Comparison of ENCODE assay signal across 22 cellular contexts in the genomic region with DNA sequence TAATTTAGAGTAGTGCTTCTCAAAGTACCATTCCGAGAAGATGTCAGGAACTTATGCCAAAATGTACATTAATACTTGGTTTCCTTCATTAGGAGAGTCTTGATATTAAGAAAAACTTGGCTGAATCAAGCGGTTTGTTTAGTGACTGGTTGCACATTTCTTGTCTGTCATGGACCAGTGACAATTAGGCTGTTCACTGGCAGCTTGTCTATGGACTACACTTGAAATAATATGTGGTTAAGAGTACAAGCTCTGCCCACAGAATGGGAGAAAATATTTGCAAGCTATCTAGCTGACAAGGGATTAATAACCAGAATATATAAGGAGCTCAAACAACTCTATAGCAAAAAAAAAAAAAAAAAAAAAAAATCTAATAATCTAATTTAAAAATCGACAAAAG.
"Had no signal": no experiment of that assay in that cellular context is flagged by ENCODE, and none has a peak within 500 bp of the region (broad histone marks: within the 10 kb centered on the region; RNA-seq: fewer than 3 reads in every experiment).

No MANE protein-coding gene starts in this region.

- DNase-seq: activated CD4-positive, alpha-beta memory T cell treated with anti-CD3 and anti-CD28 coated beads, Interleukin-2, amount 10 ng/mL, durations not matched to agents 7 days and 5 days; activated CD4-positive, alpha-beta T cell treated with anti-CD3 and anti-CD28 coated beads, Interleukin-2, amount 10 ng/mL, durations not matched to agents 7 days and 5 days; activated CD4-positive, CD25-positive, alpha-beta regulatory T cell; activated gamma-delta T cell treated with Interleukin-2 at 50 U/mL for 16 hours; activated naive CD4-positive, alpha-beta T cell treated with anti-CD3 and anti-CD28 coated beads, Interleukin-2, amount 10 ng/mL, durations not matched to agents 7 days and 5 days; activated naive CD8-positive, alpha-beta T cell treated with anti-CD3 and anti-CD28 coated beads for 36 hours; activated T-cell treated with anti-CD3 and anti-CD28 coated beads for 4 hours; activated T-cell treated with anti-CD3 and anti-CD28 coated beads, Interleukin-2, amount 50 U/mL, for 48 hours; brain microvascular endothelial cell; caudate nucleus; MG63; NCI-H1092 treated with DMSO at 0.1 percent for 48 hours; NCI-H1436 treated with DMSO at 0.1 percent for 48 hours; NCI-H187; NCI-H2081; NCI-H2171; NCI-H510A treated with DMSO at 0.1 percent for 48 hours; PC-3; SJCRH30; SK-N-SH; T-helper 1 cell had no signal

- H3K4me3 ChIP-seq: MG63, SJCRH30 had no signal

- ATAC-seq: activated T-helper 17 cell treated with anti-CD3 and anti-CD28 coated beads, Interleukin-2, amount 50 U/mL, for 72 hours; PC-3 had no signal
